In genomic region chr2:96826546-96827278, GRCh38 we compare ENCODE assay signal across 27 cellular contexts. TPM values are rescaled to one million over a fixed set of nuclear protein-coding genes. Genes with fewer than 3 reads are reported as not detected.
DNase-seq lines count a peak whose midpoint lies in the region; ATAC-seq, FAIRE-seq and TF ChIP-seq lines count a peak whose summit lies in the region.
"Had no signal": no experiment of that assay in that cellular context is flagged by ENCODE, and none has a peak within 500 bp of the region (broad histone marks: within the 10 kb centered on the region; RNA-seq: fewer than 3 reads in every experiment).

No MANE protein-coding gene starts in this region.

- H3K27me3 ChIP-seq in HepG2 (ENCODE audit: control insufficient read depth in 1 of 2, insufficient read depth in 2 of 2, low read length in 2 of 2), result no peaks in the 10 kb centered on the region
- H3K27me3 ChIP-seq: BE2C; BLaER1 treated with 17β-estradiol and CSF1 and Interleukin-3, amounts not matched to agents 10 nM and 100 nM had no signal

- no peaks in the 10 kb centered on the region for H3K9me3 ChIP-seq in HepG2 (ENCODE audit: low read length)
- H3K9me3 ChIP-seq: A549; BE2C; BLaER1 treated with 17β-estradiol and CSF1 and Interleukin-3, amounts not matched to agents 10 nM and 100 nM had no signal

- no peak for FAIRE-seq in HepG2 (lab: Jason Lieb, UNC)
- FAIRE-seq: A549, D721Med, GM12878, GM19239, H1 had no signal

- no peak for DNase-seq in stimulated activated naive CD8-positive, alpha-beta T cell treated with anti-CD3 and anti-CD28 coated beads, Interleukin-15, amount 100 ng/mL, for 72 hours
- no peak for DNase-seq in stimulated activated naive CD8-positive, alpha-beta T cell treated with anti-CD3 and anti-CD28 coated beads, Interleukin-15, Interleukin-2, amounts not matched to agents 100 U/mL and 50 U/mL, for 24 hours
- DNase-seq in HepG2 (ENCODE audit: low spot score), result no peak
- peak; percentile 71 for DNase-seq in posterior vena cava (ENCODE audit: low spot score)
- no peak for DNase-seq in anterior cingulate cortex (lab: John Stamatoyannopoulos, UW)
- no peak for DNase-seq in NCI-H510A treated with DMSO at 0.1 percent for 48 hours (lab: John Stamatoyannopoulos, UW)
- DNase-seq in HT-29 (ENCODE audit: low spot score), result no peak
- DNase-seq: 8988T; ACHN; AML-193; BE2C; CD4-positive, alpha-beta T cell; CD8-positive, alpha-beta memory T cell; DMS 273 treated with DMSO at 0.1 percent for 48 hours; DMS79; EL; GDM1; GM23248; H7; HCEC 1CT had no signal

- H3K36me3 ChIP-seq in HepG2 (replicated peaks in 1 of 2; ENCODE audit: control insufficient read depth in 1 of 2, insufficient read depth in 2 of 2, low read length in 2 of 2), result peaks cover 53 to 88% of the 10 kb centered on the region in 2 experiments

- CTCF ChIA-PET in HepG2 (lab: Yijun Ruan, JAX; ENCODE audit: low intra/inter-chr PET ratio, low total read pairs), result no interaction called here

- no TSS peak for BruUV-seq in HepG2 (replicated peaks; lab: Mats Ljungman, UMichigan)

- no peak overlapping the region for H3K4me2 ChIP-seq in HepG2 (ENCODE audit: low read depth, low read length)
- H3K4me2 ChIP-seq: A549; BLaER1 treated with 17β-estradiol and CSF1 and Interleukin-3, amounts not matched to agents 10 nM and 100 nM had no signal

- no peak overlapping the region for H3K9ac ChIP-seq in HepG2 (ENCODE audit: insufficient read depth, low read depth, low read length)
- H3K9ac ChIP-seq: BLaER1 treated with 17β-estradiol and CSF1 and Interleukin-3, amounts not matched to agents 10 nM and 100 nM; GM23248 had no signal

- no peak overlapping the region for H3K4me3 ChIP-seq in HepG2 (replicated peaks in 1 of 3; ENCODE audit: insufficient read depth in 1 of 3, low read depth in 2 of 3, low read length in 3 of 3)
- H3K4me3 ChIP-seq: A549; BLaER1 treated with 17β-estradiol and CSF1 and Interleukin-3, amounts not matched to agents 10 nM and 100 nM; GM12878; GM23248 had no signal

- H3K4me1 Mint-ChIP-seq in stimulated activated naive CD8-positive, alpha-beta T cell treated with anti-CD3 and anti-CD28 coated beads, Interleukin-15, amount 100 ng/mL, for 72 hours, result no peaks in the 10 kb centered on the region
- H3K4me1 Mint-ChIP-seq: CD14-positive monocyte had no signal

- WGBS in HepG2 (ENCODE audit: low lambda C conversion rate), result 98% methylated on average over 20 of the region's 22 CpGs

- no peak for TF ChIP-seq RAD21 in HepG2 (CRISPR knock-in tag; IDR thresholded peaks at IDR 0.05)

- peaks cover 29% of the 10 kb centered on the region for H3K4me1 ChIP-seq in HepG2 (ENCODE audit: insufficient read depth, low read length)
- H3K4me1 ChIP-seq: BE2C had no signal

- in situ Hi-C loops in HepG2 (cut with HindIII; ENCODE audit: extremely low pct_ligation_motif_present, low pct_unique_long_range_greater_than_20kb), result no loop called here

- H4K20me1 ChIP-seq in HepG2 (ENCODE audit: insufficient read depth, low read length), result peaks cover 40% of the 10 kb centered on the region

- no peaks in the 10 kb centered on the region for H3K9me3 Mint-ChIP-seq in stimulated activated naive CD8-positive, alpha-beta T cell treated with anti-CD3 and anti-CD28 coated beads, Interleukin-15, amount 100 ng/mL, for 72 hours
- H3K9me3 Mint-ChIP-seq: CD14-positive monocyte; CD4-positive, alpha-beta T cell; CD8-positive, alpha-beta memory T cell had no signal

- intact Hi-C loops in HepG2 (cut with micrococcal nuclease; ENCODE audit: unreplicated experiment), result no loop called here
- intact Hi-C loops in posterior vena cava (cut with DNase I), result no loop called here

- H3K27me3 Mint-ChIP-seq in stimulated activated naive CD8-positive, alpha-beta T cell treated with anti-CD3 and anti-CD28 coated beads, Interleukin-15, amount 100 ng/mL, for 72 hours, result no peaks in the 10 kb centered on the region
- H3K27me3 Mint-ChIP-seq: CD4-positive, alpha-beta T cell; CD8-positive, alpha-beta memory T cell had no signal

- TF ChIP-seq CTCF in HepG2 (CRISPR knock-in tag; IDR thresholded peaks at IDR 0.05), result no peak

- TF ChIP-seq POLR2A in HepG2 (IDR thresholded peaks at IDR 0.05; ENCODE audit: insufficient read depth in 1 of 2, low read depth in 2 of 2, low read length in 2 of 2), result no peak

- no peak overlapping the region for H3K27ac ChIP-seq in HepG2 (ENCODE audit: extremely low read length, insufficient read depth, low read length)
- H3K27ac ChIP-seq: A549; BLaER1 treated with 17β-estradiol and CSF1 and Interleukin-3, amounts not matched to agents 10 nM and 100 nM; GM23248 had no signal

- no peak overlapping the region for H2AFZ ChIP-seq in HepG2 (ENCODE audit: low read length)
- H2AFZ ChIP-seq: GM23248 had no signal

- H3K79me2 ChIP-seq in HepG2 (ENCODE audit: insufficient read depth, low read length), result peaks cover 39% of the 10 kb centered on the region

- H3K4me3 Mint-ChIP-seq in stimulated activated naive CD8-positive, alpha-beta T cell treated with anti-CD3 and anti-CD28 coated beads, Interleukin-15, amount 100 ng/mL, for 72 hours, result no peak overlapping the region
- H3K4me3 Mint-ChIP-seq: CD14-positive monocyte; CD4-positive, alpha-beta T cell; CD8-positive, alpha-beta memory T cell had no signal

- peak overlapping the region; percentile 36 to 68 for H3K27ac Mint-ChIP-seq in stimulated activated naive CD8-positive, alpha-beta T cell treated with anti-CD3 and anti-CD28 coated beads, Interleukin-15, amount 100 ng/mL, for 72 hours
- H3K27ac Mint-ChIP-seq: CD4-positive, alpha-beta T cell had no signal

- POLR2A ChIA-PET in HepG2 (lab: Yijun Ruan, JAX), result no interaction called here

- TF ChIP-seq EP300 in HepG2 (IDR thresholded peaks at IDR 0.05; ENCODE audit: low read depth in 2 of 2, low read length in 2 of 2), result no peak
- no peak for TF ChIP-seq EP300 in HepG2 (CRISPR knock-in tag; IDR thresholded peaks at IDR 0.05; ENCODE audit: borderline replicate concordance)

- ATAC-seq in stimulated activated naive CD8-positive, alpha-beta T cell treated with anti-CD3 and anti-CD28 coated beads, Interleukin-15, amount 100 ng/mL, for 72 hours, result peak; percentile 31
- ATAC-seq in stimulated activated naive CD8-positive, alpha-beta T cell treated with anti-CD3 and anti-CD28 coated beads, Interleukin-15, Interleukin-2, amounts not matched to agents 100 U/mL and 50 U/mL, for 24 hours, result no peak
- no peak for ATAC-seq in HepG2
- ATAC-seq: A549, GM12878 had no signal

RNA-seq across cellular contexts. Expression of gene CNNM3, which starts 10.6 kb away (rescaled TPM):
- 8.4 and 21.2 TPM in 2 replicates for total RNA-seq in HepG2 (2016; rRNA removed; fragmentation: Illumina TruSeq; extraction: Trizol)
- total RNA-seq in HepG2 (2016; cell fraction: cytosol; rRNA removed; fragmentation: Illumina TruSeq; extraction: Trizol; ENCODE audit: low read depth), result 5.5 and 5.9 TPM in 2 replicates
- total RNA-seq in HepG2 (2016; cell fraction: insoluble cytoplasmic fraction; rRNA removed; fragmentation: Illumina TruSeq; extraction: Trizol), result 6.5 and 21.5 TPM in 2 replicates
- total RNA-seq in HepG2 (2016; cell fraction: membrane; rRNA removed; fragmentation: Illumina TruSeq; extraction: Trizol), result 8.5 and 9.2 TPM in 2 replicates
- 22.7 and 27.7 TPM in 2 replicates for total RNA-seq in HepG2 (2016; cell fraction: nucleus; rRNA removed; fragmentation: Illumina TruSeq; extraction: Trizol)
- polyA plus RNA-seq in HepG2 (2011; rRNA removed), result 27.9 and 43.4 TPM in 2 replicates
- 24.2 and 26.5 TPM in 2 replicates for polyA plus RNA-seq in HepG2 (2011; cell fraction: cytosol; rRNA removed)
- polyA plus RNA-seq in HepG2 (2011; cell fraction: nucleus; rRNA removed), result 68.4 and 71.2 TPM in 2 replicates
- polyA plus RNA-seq in HepG2 (2012), result 35.8 and 38.5 TPM in 2 replicates
- 4.3 and 4.5 TPM in 2 replicates for polyA plus RNA-seq in HepG2 (2016; cell fraction: cytosol; fragmentation: Illumina TruSeq; extraction: Trizol; ENCODE audit: low read depth)
- 11.7 and 14.4 TPM in 2 replicates for polyA plus RNA-seq in HepG2 (2016; cell fraction: insoluble cytoplasmic fraction; fragmentation: Illumina TruSeq; extraction: Trizol; ENCODE audit: low read depth)
- polyA plus RNA-seq in HepG2 (2016; cell fraction: membrane; fragmentation: Illumina TruSeq; extraction: Trizol; ENCODE audit: low read depth), result 10.0 and 11.0 TPM in 2 replicates
- 48.6 and 52.0 TPM in 2 replicates for polyA plus RNA-seq in HepG2 (2016; cell fraction: nucleus; fragmentation: Illumina TruSeq; extraction: Trizol; ENCODE audit: insufficient read depth, low read depth)
- 49.9 and 152 TPM in 2 replicates for polyA minus RNA-seq in HepG2 (2011; rRNA and poly(A)+ RNA removed; ENCODE audit: low replicate concordance)
- 50.4 and 69.9 TPM in 2 replicates for polyA minus RNA-seq in HepG2 (2011; cell fraction: cytosol; rRNA and poly(A)+ RNA removed)
- polyA minus RNA-seq in HepG2 (2011; cell fraction: nucleus; rRNA and poly(A)+ RNA removed), result 56.1 and 70.2 TPM in 2 replicates
- 1 to 10 TPM; 6.2 to 8.0 TPM for total RNA-seq in posterior vena cava
- 21.2 and 24.9 TPM in 2 replicates for total RNA-seq in HT-29 (2014; rRNA removed; shearing (Covaris generic))

RNA-seq across cellular contexts. Expression of gene ANKRD23, which starts 17.1 kb away (rescaled TPM):
- total RNA-seq in HepG2 (2016; rRNA removed; fragmentation: Illumina TruSeq; extraction: Trizol) (0.35 and 1.5 TPM in 2 replicates), posterior vena cava (1 to 10 TPM; 2.9 to 4.3 TPM)
- 0.35 and 0.51 TPM in 2 replicates for total RNA-seq in HepG2 (2016; cell fraction: cytosol; rRNA removed; fragmentation: Illumina TruSeq; extraction: Trizol; ENCODE audit: low read depth)
- 0.61 and 2.2 TPM in 2 replicates for total RNA-seq in HepG2 (2016; cell fraction: insoluble cytoplasmic fraction; rRNA removed; fragmentation: Illumina TruSeq; extraction: Trizol)
- 0.77 and 0.90 TPM in 2 replicates for total RNA-seq in HepG2 (2016; cell fraction: membrane; rRNA removed; fragmentation: Illumina TruSeq; extraction: Trizol)
- 2.3 and 2.8 TPM in 2 replicates for total RNA-seq in HepG2 (2016; cell fraction: nucleus; rRNA removed; fragmentation: Illumina TruSeq; extraction: Trizol)
- 1.6 and 2.7 TPM in 2 replicates for polyA plus RNA-seq in HepG2 (2011; rRNA removed)
- polyA plus RNA-seq in HepG2 (2011; cell fraction: cytosol; rRNA removed), result 0.71 and 0.90 TPM in 2 replicates
- polyA plus RNA-seq in HepG2 (2011; cell fraction: nucleus; rRNA removed), result 17.9 and 22.1 TPM in 2 replicates
- polyA plus RNA-seq in HepG2 (2012), result 0.72 and 2.1 TPM in 2 replicates
- polyA plus RNA-seq in HepG2 (2016; cell fraction: cytosol; fragmentation: Illumina TruSeq; extraction: Trizol; ENCODE audit: low read depth), result 0.47 and 0.50 TPM in 2 replicates
- polyA plus RNA-seq in HepG2 (2016; cell fraction: insoluble cytoplasmic fraction; fragmentation: Illumina TruSeq; extraction: Trizol; ENCODE audit: low read depth), result 0.32 and 0.50 TPM in 2 replicates
- polyA plus RNA-seq in HepG2 (2016; cell fraction: membrane; fragmentation: Illumina TruSeq; extraction: Trizol; ENCODE audit: low read depth), result 0.47 and 0.74 TPM in 2 replicates
- 9.2 and 10.4 TPM in 2 replicates for polyA plus RNA-seq in HepG2 (2016; cell fraction: nucleus; fragmentation: Illumina TruSeq; extraction: Trizol; ENCODE audit: insufficient read depth, low read depth)
- polyA minus RNA-seq in HepG2 (2011; rRNA and poly(A)+ RNA removed; ENCODE audit: low replicate concordance), result 1.6 and 5.1 TPM in 2 replicates
- polyA minus RNA-seq in HepG2 (2011; cell fraction: cytosol; rRNA and poly(A)+ RNA removed), result not detected in 2 replicates
- 3.9 and 4.1 TPM in 2 replicates for polyA minus RNA-seq in HepG2 (2011; cell fraction: nucleus; rRNA and poly(A)+ RNA removed)
- 3.5 and 4.1 TPM in 2 replicates for total RNA-seq in HT-29 (2014; rRNA removed; shearing (Covaris generic))
- polyA plus RNA-seq: CD14-positive monocyte had no signal

RNA-seq across cellular contexts. Expression of gene ANKRD39, which starts 31.1 kb away (rescaled TPM):
- total RNA-seq in HepG2 (2016; rRNA removed; fragmentation: Illumina TruSeq; extraction: Trizol) (23.2 and 26.7 TPM in 2 replicates), posterior vena cava (10 to 100 TPM; 12.1 to 12.4 TPM)
- 40.7 and 45.8 TPM in 2 replicates for total RNA-seq in HepG2 (2016; cell fraction: cytosol; rRNA removed; fragmentation: Illumina TruSeq; extraction: Trizol; ENCODE audit: low read depth)
- 26.3 and 27.1 TPM in 2 replicates for total RNA-seq in HepG2 (2016; cell fraction: insoluble cytoplasmic fraction; rRNA removed; fragmentation: Illumina TruSeq; extraction: Trizol)
- 37.4 and 41.3 TPM in 2 replicates for total RNA-seq in HepG2 (2016; cell fraction: membrane; rRNA removed; fragmentation: Illumina TruSeq; extraction: Trizol)
- 10.3 and 11.7 TPM in 2 replicates for total RNA-seq in HepG2 (2016; cell fraction: nucleus; rRNA removed; fragmentation: Illumina TruSeq; extraction: Trizol)
- 24.8 and 27.8 TPM in 2 replicates for polyA plus RNA-seq in HepG2 (2011; rRNA removed)
- polyA plus RNA-seq in HepG2 (2011; cell fraction: cytosol; rRNA removed), result 18.3 and 31.5 TPM in 2 replicates
- polyA plus RNA-seq in HepG2 (2011; cell fraction: nucleus; rRNA removed), result 24.2 and 29.2 TPM in 2 replicates
- polyA plus RNA-seq in HepG2 (2012), result 14.6 and 20.3 TPM in 2 replicates
- polyA plus RNA-seq in HepG2 (2016; cell fraction: cytosol; fragmentation: Illumina TruSeq; extraction: Trizol; ENCODE audit: low read depth), result 55.3 and 63.9 TPM in 2 replicates
- 33.9 and 35.0 TPM in 2 replicates for polyA plus RNA-seq in HepG2 (2016; cell fraction: insoluble cytoplasmic fraction; fragmentation: Illumina TruSeq; extraction: Trizol; ENCODE audit: low read depth)
- polyA plus RNA-seq in HepG2 (2016; cell fraction: membrane; fragmentation: Illumina TruSeq; extraction: Trizol; ENCODE audit: low read depth), result 40.8 and 47.0 TPM in 2 replicates
- 23.0 and 24.9 TPM in 2 replicates for polyA plus RNA-seq in HepG2 (2016; cell fraction: nucleus; fragmentation: Illumina TruSeq; extraction: Trizol; ENCODE audit: insufficient read depth, low read depth)
- 10.9 and 17.9 TPM in 2 replicates for polyA minus RNA-seq in HepG2 (2011; rRNA and poly(A)+ RNA removed; ENCODE audit: low replicate concordance)
- polyA minus RNA-seq in HepG2 (2011; cell fraction: cytosol; rRNA and poly(A)+ RNA removed), result 4.6 and 5.6 TPM in 2 replicates
- polyA minus RNA-seq in HepG2 (2011; cell fraction: nucleus; rRNA and poly(A)+ RNA removed), result 8.2 and 14.2 TPM in 2 replicates
- 26.8 and 31.7 TPM in 2 replicates for total RNA-seq in HT-29 (2014; rRNA removed; shearing (Covaris generic))

RNA-seq across cellular contexts. Expression of gene SEMA4C, which starts 43.2 kb away (rescaled TPM):
- 11.3 and 25.9 TPM in 2 replicates for total RNA-seq in HepG2 (2016; rRNA removed; fragmentation: Illumina TruSeq; extraction: Trizol)
- total RNA-seq in HepG2 (2016; cell fraction: cytosol; rRNA removed; fragmentation: Illumina TruSeq; extraction: Trizol; ENCODE audit: low read depth), result 3.5 and 4.2 TPM in 2 replicates
- 8.4 and 25.7 TPM in 2 replicates for total RNA-seq in HepG2 (2016; cell fraction: insoluble cytoplasmic fraction; rRNA removed; fragmentation: Illumina TruSeq; extraction: Trizol)
- total RNA-seq in HepG2 (2016; cell fraction: membrane; rRNA removed; fragmentation: Illumina TruSeq; extraction: Trizol), result 10.9 and 11.4 TPM in 2 replicates
- 22.1 and 28.3 TPM in 2 replicates for total RNA-seq in HepG2 (2016; cell fraction: nucleus; rRNA removed; fragmentation: Illumina TruSeq; extraction: Trizol)
- 46.6 and 69.2 TPM in 2 replicates for polyA plus RNA-seq in HepG2 (2011; rRNA removed)
- 33.4 and 47.8 TPM in 2 replicates for polyA plus RNA-seq in HepG2 (2011; cell fraction: cytosol; rRNA removed)
- 135 and 157 TPM in 2 replicates for polyA plus RNA-seq in HepG2 (2011; cell fraction: nucleus; rRNA removed)
- polyA plus RNA-seq in HepG2 (2012), result 27.3 and 39.4 TPM in 2 replicates
- polyA plus RNA-seq in HepG2 (2016; cell fraction: cytosol; fragmentation: Illumina TruSeq; extraction: Trizol; ENCODE audit: low read depth), result 1.0 and 1.2 TPM in 2 replicates
- 6.0 and 8.4 TPM in 2 replicates for polyA plus RNA-seq in HepG2 (2016; cell fraction: insoluble cytoplasmic fraction; fragmentation: Illumina TruSeq; extraction: Trizol; ENCODE audit: low read depth)
- polyA plus RNA-seq in HepG2 (2016; cell fraction: membrane; fragmentation: Illumina TruSeq; extraction: Trizol; ENCODE audit: low read depth), result 3.1 and 3.2 TPM in 2 replicates
- 51.6 and 60.2 TPM in 2 replicates for polyA plus RNA-seq in HepG2 (2016; cell fraction: nucleus; fragmentation: Illumina TruSeq; extraction: Trizol; ENCODE audit: insufficient read depth, low read depth)
- polyA minus RNA-seq in HepG2 (2011; rRNA and poly(A)+ RNA removed; ENCODE audit: low replicate concordance), result 29.1 and 175 TPM in 2 replicates
- 41.8 and 45.0 TPM in 2 replicates for polyA minus RNA-seq in HepG2 (2011; cell fraction: cytosol; rRNA and poly(A)+ RNA removed)
- polyA minus RNA-seq in HepG2 (2011; cell fraction: nucleus; rRNA and poly(A)+ RNA removed), result 25.8 and 31.7 TPM in 2 replicates
- total RNA-seq in posterior vena cava, result 10 to 100 TPM; 35.0 to 41.6 TPM
- 8.6 and 8.8 TPM in 2 replicates for total RNA-seq in HT-29 (2014; rRNA removed; shearing (Covaris generic))
